1 cellular context compared by ENCODE assay signal in genomic region chr5:159725475-159725874, GRCh38.
TF ChIP-seq lines count a peak whose summit lies in the region.

No MANE protein-coding gene starts in this region.

TF ChIP-seq in GM23338, 12 proteins besides CTCF, POLR2A, EP300 and RAD21 (continued from another document):
- no peak for TF ChIP-seq ZNF114 (CRISPR knock-in tag; IDR thresholded peaks at IDR 0.05)
